In the genomic region with DNA sequence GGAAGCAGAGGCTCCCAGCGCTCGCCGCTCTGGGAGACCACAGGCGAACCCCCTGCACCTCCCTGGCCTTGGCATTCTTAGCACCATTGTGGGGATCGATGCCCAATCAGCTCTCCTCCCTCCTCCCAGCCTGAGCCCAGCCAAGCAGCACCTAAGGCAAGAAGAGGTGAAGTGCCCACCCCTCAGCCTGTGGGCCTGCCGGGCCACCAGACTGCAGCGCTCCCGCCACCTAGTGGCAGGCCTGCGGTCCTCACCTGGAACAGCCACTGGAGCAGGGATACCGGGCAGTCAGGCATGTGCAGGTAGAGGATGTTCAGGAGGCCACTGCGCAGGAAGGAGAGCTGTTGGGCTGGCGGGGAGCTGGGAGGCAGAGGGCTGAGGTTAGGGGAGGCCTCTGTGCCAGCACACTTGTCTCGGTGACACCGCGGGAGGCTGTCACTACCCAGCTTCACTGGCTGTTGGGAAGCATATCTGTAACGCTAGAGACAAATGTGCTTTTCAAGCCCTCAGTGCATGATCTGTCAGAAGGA, we compare ENCODE assay signal across 8 cellular contexts.
A peak's percentile ranks its signal among the peaks of the same experiment; 100 is the strongest.
DNase-seq lines count a peak whose midpoint lies in the region; ATAC-seq lines count a peak whose summit lies in the region.

No MANE protein-coding gene starts in this region.

- no peaks in the 10 kb centered on the region for H3K27me3 ChIP-seq in effector memory CD4-positive, alpha-beta T cell (replicated peaks; ENCODE audit: control insufficient read depth, insufficient read depth, low read length, poor library complexity, severe bottlenecking)

- no peaks in the 10 kb centered on the region for H3K36me3 ChIP-seq in effector memory CD4-positive, alpha-beta T cell (ENCODE audit: control insufficient read depth, insufficient read depth, low read length)

- no peak overlapping the region for H3K4me3 ChIP-seq in effector memory CD4-positive, alpha-beta T cell (ENCODE audit: insufficient read depth, low read depth, low read length, poor library complexity, severe bottlenecking)

- no peaks in the 10 kb centered on the region for H3K9me3 Mint-ChIP-seq in memory B cell

- H3K4me1 Mint-ChIP-seq in memory B cell: peaks cover 6% of the 10 kb centered on the region

- peak; percentile 45 for ATAC-seq in HG03159 (IDR thresholded peaks at IDR 0.05; ENCODE audit: unreplicated experiment)
- ATAC-seq in memory B cell (ENCODE audit: low read depth): peak; percentile 95
- no peak for ATAC-seq in HG03457 (IDR thresholded peaks at IDR 0.05; ENCODE audit: unreplicated experiment)

- H3K36me3 Mint-ChIP-seq in memory B cell: no peaks in the 10 kb centered on the region

- peaks cover 21% of the 10 kb centered on the region for H3K4me1 ChIP-seq in effector memory CD4-positive, alpha-beta T cell (ENCODE audit: control insufficient read depth, insufficient read depth, low read length, poor library complexity, severe bottlenecking)

- H3K27ac Mint-ChIP-seq in memory B cell: no peak overlapping the region

- H3K4me3 Mint-ChIP-seq in memory B cell: no peak overlapping the region

- H3K9me3 ChIP-seq in effector memory CD4-positive, alpha-beta T cell (ENCODE audit: control insufficient read depth, low read length): no peaks in the 10 kb centered on the region

- DNase-seq in DMS153 (lab: John Stamatoyannopoulos, UW) (peak; percentile 76), NCI-H774 (lab: John Stamatoyannopoulos, UW) (peak; percentile 65), memory B cell (ENCODE audit: low spot score in 2 of 2) (peak; percentile 59 to 60)
- DNase-seq in activated CD8-positive, alpha-beta memory T cell treated with anti-CD3 and anti-CD28 coated beads for 1 hour (ENCODE audit: extremely low read depth in 1 of 2, low read depth in 1 of 2): peak; percentile 49 to 69
- peak; percentile 52 to 58 (median 55) for DNase-seq in effector memory CD4-positive, alpha-beta T cell
- peak; percentile 47 to 48 for DNase-seq in stimulated activated CD8-positive, alpha-beta memory T cell treated with anti-CD3 and anti-CD28 coated beads, Interleukin-15, amount 100 ng/mL, for 4 hours (ENCODE audit: low read depth in 2 of 2)

- peaks cover 4% of the 10 kb centered on the region for H3K27me3 Mint-ChIP-seq in memory B cell

- no peak overlapping the region for H3K27ac ChIP-seq in effector memory CD4-positive, alpha-beta T cell (ENCODE audit: insufficient read depth, low read length, poor library complexity, severe bottlenecking)
